In the genomic region with DNA sequence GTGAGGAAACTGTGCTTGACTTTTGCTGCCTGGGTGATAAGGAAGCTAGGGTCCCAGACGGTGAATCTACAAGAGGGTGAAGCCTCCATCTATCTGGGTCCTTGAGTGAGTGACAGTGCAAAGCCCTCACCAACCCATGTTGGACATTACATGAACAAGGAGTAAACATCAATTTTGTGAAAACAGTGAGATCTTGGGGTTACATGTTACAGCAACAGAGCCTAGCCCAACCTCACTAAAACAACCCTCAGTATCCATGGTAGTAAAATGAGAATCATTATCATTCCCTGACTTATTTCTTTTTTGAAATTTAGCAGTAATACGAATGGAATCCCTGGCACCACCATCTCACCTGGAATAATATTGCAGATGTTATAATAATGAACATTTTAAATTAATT, we compare ENCODE assay signal across 38 cellular contexts.
"Had no signal": no experiment of that assay in that cellular context is flagged by ENCODE, and none has a peak within 500 bp of the region (broad histone marks: within the 10 kb centered on the region; RNA-seq: fewer than 3 reads in every experiment).

No MANE protein-coding gene starts in this region.

- FAIRE-seq: bronchial epithelial cell, TTC549 had no signal

- ATAC-seq: activated CD8-positive, alpha-beta T cell treated with anti-CD3 and anti-CD28 coated beads for 36 hours; activated T-cell treated with anti-CD3 and anti-CD28 coated beads, Interleukin-2, amount 50 U/mL, for 4 hours; activated T-cell treated with anti-CD3 and anti-CD28 coated beads, Interleukin-2, amount 50 U/mL, for 72 hours; activated T-helper 17 cell treated with anti-CD3 and anti-CD28 coated beads, Interleukin-2, amount 50 U/mL, for 72 hours had no signal

- H3K27ac Mint-ChIP-seq: activated B cell treated with CpG ODN at 0.5 μM for 24 hours; activated CD4-positive, alpha-beta memory T cell treated with anti-CD3 and anti-CD28 coated beads for 36 hours; activated CD4-positive, alpha-beta T cell treated with anti-CD3 and anti-CD28 coated beads, Interleukin-2, amount 10 ng/mL, durations not matched to agents 24 days and 14 days; activated CD8-positive, alpha-beta T cell treated with anti-CD3 and anti-CD28 coated beads for 36 hours; activated naive CD4-positive, alpha-beta T cell treated with anti-CD3 and anti-CD28 coated beads for 36 hours; activated naive CD4-positive, alpha-beta T cell treated with anti-CD3 and anti-CD28 coated beads, Interleukin-2, amount 50 U/mL, for 72 hours; activated naive CD8-positive, alpha-beta T cell treated with anti-CD3 and anti-CD28 coated beads for 36 hours; activated T-cell treated with anti-CD3 and anti-CD28 coated beads, Interleukin-2, amount 50 U/mL, for 72 hours; activated T-helper 1 cell treated with anti-CD3 and anti-CD28 coated beads, Interleukin-12 subunit alpha, Interleukin-12 subunit beta, Interleukin-2, Interleukin-4 antibody, amounts not matched to agents 30 ng/mL and 10 ng/mL and 1 ng/mL, durations not matched to agents 14 hours and 24 hours and 36 hours; activated T-helper 17 cell treated with anti-CD3 and anti-CD28 coated beads, Interleukin-2, amount 50 U/mL, for 72 hours; brain; T-helper 1 cell treated with Interleukin-12 subunit alpha and Interleukin-12 subunit beta and Interleukin-4 antibody, amounts not matched to agents 30 μg/mL and 1 μg/mL, for 36 hours; T-helper 2 cell treated with Interferon-gamma antibody and Interleukin-4, amounts not matched to agents 5 μg/mL and 100 μg/mL, for 36 hours had no signal

- H3K27ac ChIP-seq: adrenal gland, cardiac muscle cell, VCaP had no signal

- H3K4me3 ChIP-seq: adrenal gland, cardiac muscle cell had no signal

- H3K27me3 ChIP-seq: adrenal gland, cardiac muscle cell had no signal

- H3K4me3 Mint-ChIP-seq: activated B cell treated with CpG ODN at 0.5 μM for 24 hours; activated CD4-positive, alpha-beta memory T cell treated with anti-CD3 and anti-CD28 coated beads for 36 hours; activated CD4-positive, alpha-beta T cell treated with anti-CD3 and anti-CD28 coated beads, Interleukin-2, amount 10 ng/mL, durations not matched to agents 24 days and 14 days; activated CD8-positive, alpha-beta T cell treated with anti-CD3 and anti-CD28 coated beads for 36 hours; activated naive CD4-positive, alpha-beta T cell treated with anti-CD3 and anti-CD28 coated beads for 36 hours; activated naive CD8-positive, alpha-beta T cell treated with anti-CD3 and anti-CD28 coated beads for 36 hours; activated T-cell treated with anti-CD3 and anti-CD28 coated beads, Interleukin-2, amount 50 U/mL, for 4 hours; activated T-cell treated with anti-CD3 and anti-CD28 coated beads, Interleukin-2, amount 50 U/mL, for 72 hours; activated T-helper 1 cell treated with anti-CD3 and anti-CD28 coated beads, Interleukin-12 subunit alpha, Interleukin-12 subunit beta, Interleukin-2, Interleukin-4 antibody, amounts not matched to agents 30 ng/mL and 10 ng/mL and 1 ng/mL, durations not matched to agents 14 hours and 24 hours and 36 hours; activated T-helper 17 cell treated with anti-CD3 and anti-CD28 coated beads, Interleukin-2, amount 50 U/mL, for 72 hours; brain; central memory CD8-positive, alpha-beta T cell; T-helper 1 cell treated with Interleukin-12 subunit alpha and Interleukin-12 subunit beta and Interleukin-4 antibody, amounts not matched to agents 30 μg/mL and 1 μg/mL, for 36 hours; T-helper 2 cell treated with Interferon-gamma antibody and Interleukin-4, amounts not matched to agents 5 μg/mL and 100 μg/mL, for 36 hours had no signal

- H3K36me3 ChIP-seq: adrenal gland, cardiac muscle cell had no signal

- H3K36me3 Mint-ChIP-seq: activated CD4-positive, alpha-beta memory T cell treated with anti-CD3 and anti-CD28 coated beads for 36 hours; activated naive CD8-positive, alpha-beta T cell treated with anti-CD3 and anti-CD28 coated beads for 36 hours; brain had no signal

- H3K9me3 Mint-ChIP-seq: activated T-helper 1 cell treated with anti-CD3 and anti-CD28 coated beads, Interleukin-12 subunit alpha, Interleukin-12 subunit beta, Interleukin-2, Interleukin-4 antibody, amounts not matched to agents 30 ng/mL and 10 ng/mL and 1 ng/mL, durations not matched to agents 14 hours and 24 hours and 36 hours; T-helper 1 cell treated with Interleukin-12 subunit alpha and Interleukin-12 subunit beta and Interleukin-4 antibody, amounts not matched to agents 30 μg/mL and 1 μg/mL, for 36 hours; T-helper 2 cell treated with Interferon-gamma antibody and Interleukin-4, amounts not matched to agents 5 μg/mL and 100 μg/mL, for 36 hours had no signal

- H3K9me3 ChIP-seq: adrenal gland had no signal

- H3K4me1 ChIP-seq: adrenal gland had no signal

- DNase-seq: activated B cell treated with CpG ODN at 0.5 μM for 24 hours; activated CD4-positive, alpha-beta memory T cell treated with anti-CD3 and anti-CD28 coated beads for 36 hours; activated CD4-positive, alpha-beta T cell treated with anti-CD3 and anti-CD28 coated beads for 4 hours; activated CD4-positive, alpha-beta T cell treated with anti-CD3 and anti-CD28 coated beads, Interleukin-2, amount 10 ng/mL, durations not matched to agents 24 days and 14 days; activated CD4-positive, alpha-beta T cell treated with anti-CD3 and anti-CD28 coated beads, Interleukin-2, amount 50 U/mL, for 1 hour; activated CD4-positive, alpha-beta T cell treated with anti-CD3 and anti-CD28 coated beads, Interleukin-2, amount 50 U/mL, for 4 hours; activated CD4-positive, CD25-positive, alpha-beta regulatory T cell treated with anti-CD3 and anti-CD28 coated beads, Interleukin-2, amount 50 U/mL, for 72 hours; activated CD8-positive, alpha-beta memory T cell treated with anti-CD3 and anti-CD28 coated beads, Interleukin-2, amount 50 U/mL, for 4 hours; activated CD8-positive, alpha-beta T cell treated with anti-CD3 and anti-CD28 coated beads for 36 hours; activated effector memory CD4-positive, alpha-beta T cell treated with anti-CD3 and anti-CD28 coated beads, Interleukin-2, amount 50 U/mL, for 16 hours; activated gamma-delta T cell treated with Interleukin-2 at 50 U/mL for 16 hours; activated naive CD4-positive, alpha-beta T cell; activated naive CD4-positive, alpha-beta T cell treated with anti-CD3 and anti-CD28 coated beads for 36 hours; activated naive CD4-positive, alpha-beta T cell treated with anti-CD3 and anti-CD28 coated beads, Interleukin-2, amount 50 U/mL, for 16 hours; activated naive CD8-positive, alpha-beta T cell treated with anti-CD3 and anti-CD28 coated beads for 36 hours; activated T-cell treated with anti-CD3 and anti-CD28 coated beads for 4 hours; activated T-cell treated with anti-CD3 and anti-CD28 coated beads, Interleukin-2, amount 50 U/mL, for 1 hour; activated T-cell treated with anti-CD3 and anti-CD28 coated beads, Interleukin-2, amount 50 U/mL, for 4 hours; activated T-cell treated with anti-CD3 and anti-CD28 coated beads, Interleukin-2, amount 50 U/mL, for 72 hours; adrenal gland; amniotic stem cell; aorta; caudate nucleus; cerebellar nuclear complex; T-helper 1 cell; T-helper 2 cell; T-helper 9 cell had no signal

- H3K4me1 Mint-ChIP-seq: activated B cell treated with CpG ODN at 0.5 μM for 24 hours; activated CD4-positive, alpha-beta T cell treated with anti-CD3 and anti-CD28 coated beads, Interleukin-2, amount 10 ng/mL, durations not matched to agents 24 days and 14 days; activated naive CD8-positive, alpha-beta T cell treated with anti-CD3 and anti-CD28 coated beads for 36 hours; activated T-helper 17 cell treated with anti-CD3 and anti-CD28 coated beads, Interleukin-2, amount 50 U/mL, for 72 hours; central memory CD8-positive, alpha-beta T cell had no signal
